8 cellular contexts compared by ENCODE assay signal in the genomic region with DNA sequence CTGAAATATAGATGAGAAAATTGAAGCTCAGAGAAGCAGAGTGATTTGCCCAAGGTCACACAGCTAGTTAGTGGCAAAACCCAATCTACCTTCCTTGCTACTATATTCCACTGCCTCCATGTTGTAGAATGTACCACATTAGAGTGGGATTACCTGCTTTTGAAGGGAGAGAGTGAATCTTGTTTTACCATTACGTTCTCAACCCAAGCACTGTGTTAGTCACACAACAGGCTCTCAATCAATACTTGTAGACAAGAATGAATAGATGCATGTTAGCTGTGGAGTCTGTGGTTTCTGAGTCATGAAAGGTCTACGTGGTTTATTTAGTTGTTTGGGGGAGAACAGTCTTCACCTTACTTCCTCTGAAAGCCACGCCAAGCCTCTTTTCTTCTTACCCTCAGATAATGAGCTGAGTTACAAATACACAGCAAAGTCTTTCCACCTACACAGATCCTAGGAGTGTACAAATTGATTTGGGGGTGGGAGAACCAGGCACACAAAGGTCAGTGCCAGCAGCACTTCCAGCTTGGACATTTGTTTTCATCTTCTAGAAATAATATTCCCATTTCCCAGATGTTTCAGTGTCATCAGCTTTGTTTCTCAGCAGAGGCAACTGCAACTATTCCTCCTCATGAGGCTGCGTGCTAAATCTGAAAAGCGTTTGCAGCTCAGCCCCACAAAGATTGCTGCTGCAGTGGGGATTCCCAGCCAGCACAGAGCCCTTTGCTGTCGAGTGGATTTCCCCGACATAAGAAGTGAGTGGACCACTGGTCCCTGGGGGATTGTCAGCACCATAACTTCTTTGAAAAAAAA.
DNase-seq lines count a peak whose midpoint lies in the region; ATAC-seq and TF ChIP-seq lines count a peak whose summit lies in the region.

No MANE protein-coding gene starts in this region.

- H3K9me3 Mint-ChIP-seq in activated naive CD8-positive, alpha-beta T cell treated with anti-CD3 and anti-CD28 coated beads for 36 hours, result peaks cover 1% of the 10 kb centered on the region

- WGBS in testis, 2 donors, result 86 to 91% methylated on average over 7 of the region's 7 CpGs
- WGBS in lower leg skin, 2 donors, result 67 to 74% methylated on average over 7 of the region's 7 CpGs

- H3K9me3 ChIP-seq in OCI-LY7 (ENCODE audit: low read length), result no peaks in the 10 kb centered on the region
- no peaks in the 10 kb centered on the region for H3K9me3 ChIP-seq in testis

- H3K27ac Mint-ChIP-seq in activated naive CD8-positive, alpha-beta T cell treated with anti-CD3 and anti-CD28 coated beads for 36 hours, result no peak overlapping the region

- H3K4me2 ChIP-seq in OCI-LY7 (ENCODE audit: low read length), result peak overlapping the region; percentile 9; the same call in 1 of the 2 replicates

- no peaks in the 10 kb centered on the region for H3K27me3 ChIP-seq in testis

- H2AFZ ChIP-seq in OCI-LY7 (ENCODE audit: low read length), result peak overlapping the region; percentile 58

- H3K27me3 Mint-ChIP-seq in activated naive CD8-positive, alpha-beta T cell treated with anti-CD3 and anti-CD28 coated beads for 36 hours, result peaks cover 3% of the 10 kb centered on the region

- ATAC-seq in GM18508 (IDR thresholded peaks at IDR 0.05; ENCODE audit: insufficient read depth, unreplicated experiment), result peak; percentile 83
- peak; percentile 84 for ATAC-seq in HG02798 (IDR thresholded peaks at IDR 0.05; ENCODE audit: poor library complexity, unreplicated experiment)

- no peaks in the 10 kb centered on the region for H4K20me1 ChIP-seq in OCI-LY7 (ENCODE audit: insufficient read depth, low read length)

- H3K27ac ChIP-seq in OCI-LY7 (ENCODE audit: low read depth, low read length, poor library complexity, severe bottlenecking) (no peak overlapping the region), testis (no peak overlapping the region)

- POLR2A ChIA-PET in OCI-LY7 (lab: Charles Lee), result interaction anchor here (0.6 to 1.5 kb wide), 7 partner anchors 12 to 884 kb away, joined by 3 to 7 read pairs (median 4); no protein-coding TSS in a partner anchor

- no peaks in the 10 kb centered on the region for H3K36me3 Mint-ChIP-seq in activated naive CD8-positive, alpha-beta T cell treated with anti-CD3 and anti-CD28 coated beads for 36 hours

- H3K9me2 ChIP-seq in OCI-LY7 (ENCODE audit: insufficient read depth, low read length), result no peaks in the 10 kb centered on the region

- no peaks in the 10 kb centered on the region for H3K79me2 ChIP-seq in OCI-LY7 (ENCODE audit: insufficient read depth, low read depth, low read length)

- TF ChIP-seq POLR2A in testis (IDR thresholded peaks at IDR 0.05) (no peak), lower leg skin (IDR thresholded peaks at IDR 0.05) (no peak)

- peak overlapping the region; percentile 50 for H3K4me3 Mint-ChIP-seq in activated naive CD8-positive, alpha-beta T cell treated with anti-CD3 and anti-CD28 coated beads for 36 hours

- peaks cover 37% of the 10 kb centered on the region for H3K4me1 Mint-ChIP-seq in activated naive CD8-positive, alpha-beta T cell treated with anti-CD3 and anti-CD28 coated beads for 36 hours

- no peaks in the 10 kb centered on the region for H3K36me3 ChIP-seq in OCI-LY7 (ENCODE audit: insufficient read depth, low read length)
- no peaks in the 10 kb centered on the region for H3K36me3 ChIP-seq in testis (ENCODE audit: low read depth, missing control alignments)

- CTCF ChIA-PET in OCI-LY7 (lab: Charles Lee; ENCODE audit: unreplicated experiment), result interaction anchor here (0.6 kb wide), 1 partner anchor 243 kb away, joined by 3 read pairs; no protein-coding TSS in a partner anchor

- no TSS peak for BruUV-seq in OCI-LY7 (replicated peaks; lab: Mats Ljungman, UMichigan)

- H3K4me3 ChIP-seq in OCI-LY7 (ENCODE audit: low read depth, low read length, poor library complexity, severe bottlenecking), result no peak overlapping the region
- no peak overlapping the region for H3K4me3 ChIP-seq in testis
- no peak overlapping the region for H3K4me3 ChIP-seq in lower leg skin (ENCODE audit: low read depth, poor library complexity, severe bottlenecking)

- DNase-seq in OCI-LY7 (ENCODE audit: low spot score) (peak; percentile 21), NCI-H2171 treated with DMSO at 0.1 percent for 48 hours (lab: John Stamatoyannopoulos, UW) (no peak), testis (no peak), lower leg skin (ENCODE audit: low spot score in 2 of 2) (no peak)
- peak; percentile 64 for DNase-seq in activated naive CD8-positive, alpha-beta T cell treated with anti-CD3 and anti-CD28 coated beads for 36 hours
- peak; percentile 46 to 61 for DNase-seq in stimulated activated CD4-positive, alpha-beta T cell treated with anti-CD3 and anti-CD28 coated beads, Interleukin-2, amount 100 ng/mL, for 24 hours

- H3K4me1 ChIP-seq in OCI-LY7 (ENCODE audit: insufficient read depth, low read length, poor library complexity, severe bottlenecking) (peaks cover 33% of the 10 kb centered on the region), testis (no peaks in the 10 kb centered on the region)

- intact Hi-C loops in OCI-LY7 (cut with micrococcal nuclease; ENCODE audit: unreplicated experiment), result no loop called here
- intact Hi-C loops in testis (cut with DNase I; ENCODE audit: low total_unique reads), result no loop called here
- intact Hi-C loops in lower leg skin (cut with DNase I; ENCODE audit: low total_unique reads), result no loop called here

- TF ChIP-seq CTCF in OCI-LY7 (conservative IDR thresholded peaks at IDR 0.05; ENCODE audit: low read length) (no peak), testis (IDR thresholded peaks at IDR 0.05) (no peak), lower leg skin (IDR thresholded peaks at IDR 0.05) (no peak)

Comparison
In these comparisons a context has a peak if more than half of its experiments do, and no peak if none do; other contexts are left out.
1. DNase-seq: peak in OCI-LY7 (single experiment), activated naive CD8-positive, alpha-beta T cell treated with anti-CD3 and anti-CD28 coated beads for 36 hours (single experiment) and stimulated activated CD4-positive, alpha-beta T cell treated with anti-CD3 and anti-CD28 coated beads, Interleukin-2, amount 100 ng/mL, for 24 hours (2 of 2); none in NCI-H2171 treated with DMSO at 0.1 percent for 48 hours (single experiment), testis (single experiment) and lower leg skin (0 of 2).